18 cellular contexts compared by ENCODE assay signal in the genomic region with DNA sequence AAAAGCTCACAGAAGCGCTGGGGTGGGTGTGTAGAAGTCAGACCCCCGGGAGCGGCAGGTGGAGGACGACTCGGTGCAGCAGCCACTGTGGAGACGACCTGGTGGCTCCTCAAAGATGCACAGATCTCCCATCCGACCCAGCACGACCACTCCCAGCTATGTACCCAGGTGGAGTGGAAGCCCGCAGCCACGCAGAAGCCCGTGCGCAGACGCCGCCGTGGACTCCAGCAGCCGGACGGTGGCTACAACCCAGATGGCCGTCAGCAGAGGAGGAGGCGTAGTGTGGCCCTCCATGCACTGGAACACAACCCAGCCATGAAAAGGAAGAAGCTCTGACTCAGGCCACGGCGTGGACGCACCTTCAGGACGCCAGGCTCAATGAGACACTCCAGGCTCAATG. TPM values are rescaled to one million over a fixed set of nuclear protein-coding genes. Genes with fewer than 3 reads are reported as not detected.
A peak's percentile ranks its signal among the peaks of the same experiment; 100 is the strongest.
DNase-seq lines count a peak whose midpoint lies in the region; ATAC-seq, FAIRE-seq and TF ChIP-seq lines count a peak whose summit lies in the region.
"Had no signal": no experiment of that assay in that cellular context is flagged by ENCODE, and none has a peak within 500 bp of the region (broad histone marks: within the 10 kb centered on the region; RNA-seq: fewer than 3 reads in every experiment).

No MANE protein-coding gene starts in this region.

- no peak overlapping the region for H3K4ac ChIP-seq in neuronal stem cell (ENCODE audit: low read length)

- intact Hi-C loops in K562 (cut with micrococcal nuclease): no loop called here

- in situ Hi-C loops in K562 (cut with MboI): no loop called here

- ATAC-seq in K562: no peak
- ATAC-seq: CD8-positive, alpha-beta T cell; GM23338 had no signal

- H3K4me3 ChIP-seq in BLaER1: no peak overlapping the region
- H3K4me3 ChIP-seq in K562: no peak overlapping the region
- H3K4me3 ChIP-seq in neuronal stem cell (ENCODE audit: low read length in 2 of 2): peak overlapping the region in 1 of 2 donors; percentile 61
- no peak overlapping the region for H3K4me3 ChIP-seq in foreskin fibroblast (ENCODE audit: low read depth in 1 of 2, low read length in 2 of 2)
- H3K4me3 ChIP-seq: GM23338 had no signal

- no peak for TF ChIP-seq RAD21 in K562 (CRISPR knock-in tag; conservative IDR thresholded peaks at IDR 0.05 in 1 of 2, IDR thresholded peaks at IDR 0.05 in 1 of 2)

- no peak overlapping the region for H4K91ac ChIP-seq in neuronal stem cell (ENCODE audit: low read depth, low read length, poor library complexity)

- no peak overlapping the region for H2AK5ac ChIP-seq in neuronal stem cell (ENCODE audit: low read depth, low read length)

- no peak overlapping the region for H2BK120ac ChIP-seq in neuronal stem cell (ENCODE audit: low read depth, low read length)

- H4K8ac ChIP-seq in neuronal stem cell (ENCODE audit: low read depth, low read length): no peak overlapping the region

- H3K79me2 ChIP-seq in K562 (ENCODE audit: control insufficient read depth, insufficient read depth, low read length): peaks cover 42% of the 10 kb centered on the region

- CTCF ChIA-PET in K562 (lab: Yijun Ruan, JAX; ENCODE audit: low intra/inter-chr PET ratio): no interaction called here

- H3K36me3 ChIP-seq in BLaER1 (peaks cover 32% of the 10 kb centered on the region), K562 (ENCODE audit: control insufficient read depth, insufficient read depth, low read length) (peaks cover 30% of the 10 kb centered on the region; the same call in 2 of the 3 replicates), neuronal stem cell (replicated peaks in 1 of 2; ENCODE audit: control insufficient read depth in 2 of 2, insufficient read depth in 2 of 2, low read length in 2 of 2) (peaks cover 7 to 56% of the 10 kb centered on the region in 2 donors)

- H3K23ac ChIP-seq in neuronal stem cell (ENCODE audit: low read depth, low read length, poor library complexity): no peak overlapping the region

- peak overlapping the region; percentile 88 for H2BK5ac ChIP-seq in neuronal stem cell (ENCODE audit: low read length)

- H3K9me1 ChIP-seq in K562 (ENCODE audit: control insufficient read depth, insufficient read depth, low read length): peaks cover 3% of the 10 kb centered on the region

- POLR2A ChIA-PET in K562 (lab: Yijun Ruan, JAX): interaction anchor here (0.7 kb wide), 1 partner anchor 65 kb away, joined by 5 read pairs; no protein-coding TSS in a partner anchor

- WGBS in K562 (ENCODE audit: insufficient coverage, low coverage, missing lambda C conversion rate): 89% methylated on average over 12 of the region's 23 CpGs
- no CpG with 5 or more reads among the region's 23 CpGs for WGBS in neuronal stem cell (ENCODE audit: extremely low coverage in 2 of 2, insufficient read length in 2 of 2, insufficient replicate concordance in 1 of 2), 2 donors

- no TSS peak for BruUV-seq in K562 (replicated peaks; lab: Mats Ljungman, UMichigan)

- H2BK12ac ChIP-seq in neuronal stem cell (ENCODE audit: low read length): no peak overlapping the region

- no peak for TF ChIP-seq POLR2A in K562 (conservative IDR thresholded peaks at IDR 0.05)

- TF ChIP-seq CTCF in K562 (IDR thresholded peaks at IDR 0.05 in 2 of 3, conservative IDR thresholded peaks at IDR 0.05 in 1 of 3; ENCODE audit: insufficient read depth in 2 of 3, low read depth in 1 of 3, low read length in 3 of 3) (no peak), foreskin fibroblast (IDR thresholded peaks at IDR 0.05; ENCODE audit: low read depth, low read length) (no peak)

- H3K14ac ChIP-seq in neuronal stem cell (ENCODE audit: low read length): no peak overlapping the region

- H3K4me2 ChIP-seq in BLaER1 (peak overlapping the region; percentile 96; the same call in 1 of the 2 replicates), K562 (ENCODE audit: insufficient read depth, low read length) (no peak overlapping the region), neuronal stem cell (ENCODE audit: insufficient read depth, low read length, poor library complexity, severe bottlenecking) (no peak overlapping the region)
- H3K4me2 ChIP-seq: GM23338 had no signal

- H3K27me3 ChIP-seq in BLaER1: no peaks in the 10 kb centered on the region
- H3K27me3 ChIP-seq in K562 (ENCODE audit: control insufficient read depth in 2 of 2, insufficient read depth in 2 of 2, low read length in 2 of 2): no peaks in the 10 kb centered on the region
- no peaks in the 10 kb centered on the region for H3K27me3 ChIP-seq in neuronal stem cell (ENCODE audit: control insufficient read depth in 3 of 3, insufficient read depth in 3 of 3, low read depth in 1 of 3, low read length in 3 of 3)

- peaks cover 86% of the 10 kb centered on the region for H3K4me1 ChIP-seq in BLaER1
- H3K4me1 ChIP-seq in K562 (replicated peaks in 1 of 2; ENCODE audit: control insufficient read depth in 2 of 2, insufficient read depth in 2 of 2, low read length in 2 of 2): peaks cover 0 to 29% of the 10 kb centered on the region in 2 experiments; a peak in 2 of 5 replicates
- H3K4me1 ChIP-seq in neuronal stem cell (ENCODE audit: control insufficient read depth in 2 of 2, insufficient read depth in 1 of 2, low read depth in 1 of 2, low read length in 2 of 2): no peaks in the 10 kb centered on the region

- no peak for DNase-seq in K562 (ENCODE audit: extremely low read depth in 1 of 4, low spot score in 3 of 4)
- DNase-seq in neuronal stem cell (ENCODE audit: low spot score): no peak
- DNase-seq in activated CD4-positive, alpha-beta T cell treated with anti-CD3 and anti-CD28 coated beads for 1 hour: no peak
- DNase-seq in foreskin fibroblast: no peak
- no peak for DNase-seq in NCI-H1436 treated with DMSO at 0.1 percent for 48 hours (lab: John Stamatoyannopoulos, UW)
- DNase-seq: ACHN; CD8-positive, alpha-beta T cell; COR-L47; DMS153; DMS79 treated with DMSO at 0.1 percent for 48 hours; EL; H9 had no signal

- H4K20me1 ChIP-seq in BLaER1: peaks cover 93% of the 10 kb centered on the region
- H4K20me1 ChIP-seq in K562 (replicated peaks; ENCODE audit: control insufficient read depth, insufficient read depth, low read length): peaks cover 5% of the 10 kb centered on the region; the same call in 1 of the 2 replicates

- no peak overlapping the region for H3K18ac ChIP-seq in neuronal stem cell (ENCODE audit: low read length)

- H3K9me3 ChIP-seq in BLaER1: no peaks in the 10 kb centered on the region
- H3K9me3 ChIP-seq in K562 (replicated peaks; ENCODE audit: control insufficient read depth, insufficient read depth, low read depth, low read length): no peaks in the 10 kb centered on the region
- peaks cover 0 to 3% of the 10 kb centered on the region in 2 donors for H3K9me3 ChIP-seq in neuronal stem cell (replicated peaks in 1 of 2; ENCODE audit: control insufficient read depth in 2 of 2, insufficient read depth in 1 of 2, low read depth in 1 of 2, low read length in 2 of 2)

- no peak overlapping the region for H2AFZ ChIP-seq in K562 (ENCODE audit: low read depth, low read length)
- H2AFZ ChIP-seq in neuronal stem cell (ENCODE audit: low read length): no peak overlapping the region
- H2AFZ ChIP-seq: GM23338 had no signal

- H2BK15ac ChIP-seq in neuronal stem cell (ENCODE audit: low read length): no peak overlapping the region

- H3K79me1 ChIP-seq in neuronal stem cell (ENCODE audit: low read depth, low read length): peaks cover 33% of the 10 kb centered on the region

- peak overlapping the region; percentile 81; the same call in 1 of the 2 replicates for H3K27ac ChIP-seq in BLaER1
- H3K27ac ChIP-seq in K562 (ENCODE audit: extremely low read depth, low read depth, low read length): no peak overlapping the region
- no peak overlapping the region for H3K27ac ChIP-seq in neuronal stem cell (replicated peaks; ENCODE audit: low read length)

- H3K9ac ChIP-seq in BLaER1: 0 out of 2 replicates have a peak overlapping the region, but pooled peaks have one; percentile 76
- no peak overlapping the region for H3K9ac ChIP-seq in K562 (ENCODE audit: insufficient read depth in 1 of 2, low read depth in 2 of 2, low read length in 2 of 2)
- no peak overlapping the region for H3K9ac ChIP-seq in neuronal stem cell (ENCODE audit: low read depth, low read length, poor library complexity)

- TF ChIP-seq EP300 in K562 (IDR thresholded peaks at IDR 0.05; ENCODE audit: low read length): no peak

- no peak for FAIRE-seq in K562 (lab: Jason Lieb, UNC)
- FAIRE-seq: D721Med, G401.6, GM12891, HTR-8/SVneo had no signal

RNA-seq across cellular contexts. Expression of a gene that starts 21.7 kb away (rescaled TPM):
- total RNA-seq in K562 (2011; cell fraction: chromatin; rRNA removed; ENCODE audit: low replicate concordance): 59.6 and 151 TPM in 2 replicates
- 123 and 129 TPM in 2 replicates for total RNA-seq in K562 (2011; cell fraction: nucleolus; rRNA removed)
- 43.4 and 57.3 TPM in 2 replicates for total RNA-seq in K562 (2011; cell fraction: nucleoplasm; rRNA removed)
- total RNA-seq in K562 (2014; rRNA removed): 105 and 124 TPM in 2 replicates
- total RNA-seq in K562 (2014; rRNA removed; fragmentation: Illumina TruSeq; extraction: Trizol): 9.8 and 25.1 TPM in 2 replicates
- total RNA-seq in K562 (2015; rRNA removed; fragmentation: Illumina TruSeq; extraction: Trizol): 60.4 and 66.9 TPM in 2 replicates
- 91.3 and 95.8 TPM in 2 replicates for total RNA-seq in K562 (2021)
- 49.5 and 66.2 TPM in 2 replicates for polyA plus RNA-seq in K562 (2011; rRNA removed)
- 72.0 and 157 TPM in 2 replicates for polyA plus RNA-seq in K562 (2011; cell fraction: cytosol; rRNA removed)
- 308 and 494 TPM in 2 replicates for polyA plus RNA-seq in K562 (2011; cell fraction: nucleus; rRNA removed)
- polyA plus RNA-seq in K562 (2012): 84.6 and 108 TPM in 2 replicates
- 45.2 and 91.1 TPM in 2 replicates for polyA plus RNA-seq in K562 (2014; fragmentation: Illumina TruSeq; extraction: Trizol)
- under 1 TPM; 0.48 to 0.72 TPM for polyA plus RNA-seq in K562 (2014; fragmentation: Nextera tagmentation; extraction: Ambion mirVana)
- 119 and 126 TPM in 2 replicates for polyA plus RNA-seq in K562 (2014; rRNA removed)
- 12.4 and 27.0 TPM in 2 replicates for polyA minus RNA-seq in K562 (2011; rRNA and poly(A)+ RNA removed)
- 53.7 and 53.8 TPM in 2 replicates for polyA minus RNA-seq in K562 (2011; cell fraction: cytosol; rRNA and poly(A)+ RNA removed)
- polyA minus RNA-seq in K562 (2011; cell fraction: nucleus; rRNA and poly(A)+ RNA removed): 33.9 and 35.9 TPM in 2 replicates
- 162 TPM for polyA plus RNA-seq in neuronal stem cell (2013, experiment 1 of 2)
- polyA plus RNA-seq in neuronal stem cell (2013, experiment 2 of 2): 157 TPM

RNA-seq across cellular contexts. Expression of a gene that starts 52.8 kb away (rescaled TPM):
- total RNA-seq in K562 (2011; cell fraction: chromatin; rRNA removed; ENCODE audit: low replicate concordance): 7.3 and 29.0 TPM in 2 replicates
- 16.4 and 17.0 TPM in 2 replicates for total RNA-seq in K562 (2011; cell fraction: nucleolus; rRNA removed)
- total RNA-seq in K562 (2011; cell fraction: nucleoplasm; rRNA removed): 14.3 and 16.7 TPM in 2 replicates
- total RNA-seq in K562 (2014; rRNA removed): 5.6 and 8.1 TPM in 2 replicates
- 1.5 and 2.0 TPM in 2 replicates for total RNA-seq in K562 (2014; rRNA removed; fragmentation: Illumina TruSeq; extraction: Trizol)
- total RNA-seq in K562 (2015; rRNA removed; fragmentation: Illumina TruSeq; extraction: Trizol): 6.4 and 6.9 TPM in 2 replicates
- total RNA-seq in K562 (2021): 13.3 and 15.6 TPM in 2 replicates
- 10.2 and 30.9 TPM in 2 replicates for polyA plus RNA-seq in K562 (2011; rRNA removed)
- 21.5 and 25.6 TPM in 2 replicates for polyA plus RNA-seq in K562 (2011; cell fraction: cytosol; rRNA removed)
- 21.2 and 25.9 TPM in 2 replicates for polyA plus RNA-seq in K562 (2011; cell fraction: nucleus; rRNA removed)
- polyA plus RNA-seq in K562 (2012): 18.5 and 62.5 TPM in 2 replicates
- polyA plus RNA-seq in K562 (2014; fragmentation: Illumina TruSeq; extraction: Trizol): 7.4 and 11.0 TPM in 2 replicates
- polyA plus RNA-seq in K562 (2014; fragmentation: Nextera tagmentation; extraction: Ambion mirVana): under 1 TPM; 0.10 to 0.28 TPM
- polyA plus RNA-seq in K562 (2014; rRNA removed): 9.6 TPM in 2 replicates
- polyA minus RNA-seq in K562 (2011; rRNA and poly(A)+ RNA removed): 4.1 and 4.9 TPM in 2 replicates
- 15.5 and 42.0 TPM in 2 replicates for polyA minus RNA-seq in K562 (2011; cell fraction: cytosol; rRNA and poly(A)+ RNA removed)
- 5.9 and 11.9 TPM in 2 replicates for polyA minus RNA-seq in K562 (2011; cell fraction: nucleus; rRNA and poly(A)+ RNA removed)
- polyA plus RNA-seq in neuronal stem cell (2013, experiment 1 of 2): 148 TPM
- 141 TPM for polyA plus RNA-seq in neuronal stem cell (2013, experiment 2 of 2)

RNA-seq across cellular contexts. Expression of a gene that starts 57.5 kb away (rescaled TPM):
- 6.3 and 20.5 TPM in 2 replicates for total RNA-seq in K562 (2011; cell fraction: chromatin; rRNA removed; ENCODE audit: low replicate concordance)
- 18.0 and 18.5 TPM in 2 replicates for total RNA-seq in K562 (2011; cell fraction: nucleolus; rRNA removed)
- total RNA-seq in K562 (2011; cell fraction: nucleoplasm; rRNA removed): 5.6 and 6.9 TPM in 2 replicates
- 7.8 and 10.4 TPM in 2 replicates for total RNA-seq in K562 (2014; rRNA removed)
- not detected in 2 replicates for total RNA-seq in K562 (2014; rRNA removed; fragmentation: Illumina TruSeq; extraction: Trizol)
- 0.72 and 1.7 TPM in 2 replicates for total RNA-seq in K562 (2015; rRNA removed; fragmentation: Illumina TruSeq; extraction: Trizol)
- total RNA-seq in K562 (2021): 15.1 and 15.6 TPM in 2 replicates
- polyA plus RNA-seq in K562 (2011; rRNA removed): 0.67 and 1.1 TPM in 2 replicates
- 1.1 and 11.4 TPM in 2 replicates for polyA plus RNA-seq in K562 (2011; cell fraction: cytosol; rRNA removed)
- 3.3 and 11.9 TPM in 2 replicates for polyA plus RNA-seq in K562 (2011; cell fraction: nucleus; rRNA removed)
- polyA plus RNA-seq in K562 (2012): 6.8 and 6.9 TPM in 2 replicates
- polyA plus RNA-seq in K562 (2014; fragmentation: Illumina TruSeq; extraction: Trizol): 0.68 TPM in 1 of 2 replicates, not detected in the other
- polyA plus RNA-seq in K562 (2014; fragmentation: Nextera tagmentation; extraction: Ambion mirVana): not detected
- 9.2 and 10.2 TPM in 2 replicates for polyA plus RNA-seq in K562 (2014; rRNA removed)
- polyA minus RNA-seq in K562 (2011; rRNA and poly(A)+ RNA removed): 0.18 and 0.21 TPM in 2 replicates
- 4.5 and 5.4 TPM in 2 replicates for polyA minus RNA-seq in K562 (2011; cell fraction: cytosol; rRNA and poly(A)+ RNA removed)
- polyA minus RNA-seq in K562 (2011; cell fraction: nucleus; rRNA and poly(A)+ RNA removed): 2.1 and 3.4 TPM in 2 replicates
- 4.4 TPM for polyA plus RNA-seq in neuronal stem cell (2013, experiment 1 of 2)
- 3.8 TPM for polyA plus RNA-seq in neuronal stem cell (2013, experiment 2 of 2)

RNA-seq across cellular contexts. Expression of a gene that starts 57.5 kb away (rescaled TPM):
- total RNA-seq in K562 (2011; cell fraction: chromatin; rRNA removed; ENCODE audit: low replicate concordance): 53.4 and 162 TPM in 2 replicates
- 113 and 133 TPM in 2 replicates for total RNA-seq in K562 (2011; cell fraction: nucleolus; rRNA removed)
- total RNA-seq in K562 (2011; cell fraction: nucleoplasm; rRNA removed): 92.1 and 94.1 TPM in 2 replicates
- total RNA-seq in K562 (2014; rRNA removed) (20.9 and 26.4 TPM in 2 replicates), K562 (2014; rRNA removed; fragmentation: Illumina TruSeq; extraction: Trizol) (4.1 and 5.6 TPM in 2 replicates), K562 (2015; rRNA removed; fragmentation: Illumina TruSeq; extraction: Trizol) (12.8 and 13.2 TPM in 2 replicates), K562 (2021) (40.3 and 45.9 TPM in 2 replicates)
- polyA plus RNA-seq in K562 (2011; rRNA removed) (6.7 and 8.9 TPM in 2 replicates), K562 (2014; fragmentation: Illumina TruSeq; extraction: Trizol) (15.2 and 26.1 TPM in 2 replicates), K562 (2014; fragmentation: Nextera tagmentation; extraction: Ambion mirVana) (under 1 TPM; 0.81 to 0.89 TPM), K562 (2014; rRNA removed) (17.1 and 19.3 TPM in 2 replicates)
- 8.3 and 13.1 TPM in 2 replicates for polyA plus RNA-seq in K562 (2011; cell fraction: cytosol; rRNA removed)
- 20.3 and 35.7 TPM in 2 replicates for polyA plus RNA-seq in K562 (2011; cell fraction: nucleus; rRNA removed)
- polyA plus RNA-seq in K562 (2012): 26.7 and 53.0 TPM in 2 replicates
- 3.4 and 5.9 TPM in 2 replicates for polyA minus RNA-seq in K562 (2011; rRNA and poly(A)+ RNA removed)
- polyA minus RNA-seq in K562 (2011; cell fraction: cytosol; rRNA and poly(A)+ RNA removed): 13.0 and 23.2 TPM in 2 replicates
- 12.0 and 13.3 TPM in 2 replicates for polyA minus RNA-seq in K562 (2011; cell fraction: nucleus; rRNA and poly(A)+ RNA removed)
- polyA plus RNA-seq in neuronal stem cell (2013, experiment 1 of 2): 49.3 TPM
- polyA plus RNA-seq in neuronal stem cell (2013, experiment 2 of 2): 49.1 TPM
